ENCODE assay signal across 1 cellular context in genomic region chr1:212287261-212287895, GRCh38.
TF ChIP-seq lines count a peak whose summit lies in the region.

No MANE protein-coding gene starts in this region.

TF ChIP-seq in GM23338, 12 proteins besides CTCF, POLR2A, EP300 and RAD21 (continued from another document):
- TF ChIP-seq ZNF462 (CRISPR knock-in tag; IDR thresholded peaks at IDR 0.05) = no peak
- no peak for TF ChIP-seq JUNB (IDR thresholded peaks at IDR 0.05; ENCODE audit: unreplicated experiment)
- TF ChIP-seq REST (IDR thresholded peaks at IDR 0.05; ENCODE audit: unreplicated experiment) = no peak
